22 cellular contexts compared by ENCODE assay signal in genomic region chr7:68969571-68969970, GRCh38.
"Had no signal": no experiment of that assay in that cellular context is flagged by ENCODE, and none has a peak within 500 bp of the region (broad histone marks: within the 10 kb centered on the region; RNA-seq: fewer than 3 reads in every experiment).

No MANE protein-coding gene starts in this region.

- ATAC-seq: effector memory CD8-positive, alpha-beta T cell; left ventricle myocardium superior; lower lobe of right lung; naive thymus-derived CD8-positive, alpha-beta T cell; right lobe of liver; stimulated activated naive CD8-positive, alpha-beta T cell treated with anti-CD3 and anti-CD28 coated beads, Interleukin-15, amount 100 ng/mL, for 72 hours; upper lobe of right lung had no signal

- DNase-seq: cortex of kidney; effector memory CD8-positive, alpha-beta T cell; erythroblast; esophagus squamous epithelium; hypothalamus; immature natural killer cell; islet precursor cell; left ventricle myocardium superior; lower lobe of right lung; naive thymus-derived CD8-positive, alpha-beta T cell; nephron progenitor cell; occipital lobe; right lobe of liver; small intestine; stimulated activated CD4-positive, alpha-beta T cell treated with anti-CD3 and anti-CD28 coated beads, Interleukin-15, amount 100 ng/mL, for 24 hours; stimulated activated CD4-positive, alpha-beta T cell treated with anti-CD3 and anti-CD28 coated beads, Interleukin-4, amount 100 ng/mL, for 1 hour; stimulated activated CD8-positive, alpha-beta memory T cell treated with anti-CD3 and anti-CD28 coated beads, Interleukin-4, amount 100 ng/mL, for 48 hours; stimulated activated naive CD4-positive, alpha-beta T cell; stimulated activated naive CD8-positive, alpha-beta T cell treated with anti-CD3 and anti-CD28 coated beads, Interleukin-15, amount 100 ng/mL, for 72 hours; transverse colon; upper lobe of right lung; uterus had no signal
